31 cellular contexts compared by ENCODE assay signal in genomic region chr6:29426654-29427053, GRCh38. TPM values are rescaled to one million over a fixed set of nuclear protein-coding genes. Genes with fewer than 3 reads are reported as not detected.
"Had no signal": no experiment of that assay in that cellular context is flagged by ENCODE, and none has a peak within 500 bp of the region (broad histone marks: within the 10 kb centered on the region; RNA-seq: fewer than 3 reads in every experiment).

No MANE protein-coding gene starts in this region.

- H2AFZ ChIP-seq: parathyroid adenoma had no signal

- H3K9ac ChIP-seq: parathyroid adenoma had no signal

- H3K4me1 ChIP-seq: esophagus squamous epithelium, gastroesophageal sphincter, parathyroid adenoma, tibial artery had no signal

- H3K36me3 Mint-ChIP-seq: activated naive CD8-positive, alpha-beta T cell treated with anti-CD3 and anti-CD28 coated beads for 36 hours; memory B cell; stimulated activated effector memory CD8-positive, alpha-beta T cell treated with anti-CD3 and anti-CD28 coated beads, Interleukin-12 subunit alpha, Interleukin-12 subunit beta, amount 100 ng/mL, for 72 hours had no signal

- H3K36me3 ChIP-seq: esophagus squamous epithelium, gastroesophageal sphincter, tibial artery had no signal

- ATAC-seq: activated CD4-positive, alpha-beta T cell treated with anti-CD3 and anti-CD28 coated beads for 36 hours; activated T-cell treated with anti-CD3 and anti-CD28 coated beads, Interleukin-2, amount 50 U/mL, for 4 hours; gastroesophageal sphincter; left cardiac atrium; sciatic nerve; stimulated activated effector memory CD8-positive, alpha-beta T cell treated with anti-CD3 and anti-CD28 coated beads, Interleukin-12 subunit alpha, Interleukin-12 subunit beta, amount 100 ng/mL, for 72 hours; stimulated activated naive CD8-positive, alpha-beta T cell treated with anti-CD3 and anti-CD28 coated beads, Interleukin-15, amount 100 ng/mL, for 72 hours had no signal

- H3K9me3 ChIP-seq: esophagus squamous epithelium, gastroesophageal sphincter, tibial artery had no signal

- H3K4me3 Mint-ChIP-seq: activated B cell treated with CpG ODN at 0.5 μM for 24 hours; activated CD4-positive, alpha-beta T cell treated with anti-CD3 and anti-CD28 coated beads for 36 hours; activated naive CD8-positive, alpha-beta T cell treated with anti-CD3 and anti-CD28 coated beads for 36 hours; activated T-cell treated with anti-CD3 and anti-CD28 coated beads, Interleukin-2, amount 50 U/mL, for 4 hours; memory B cell; nephron progenitor cell; stimulated activated effector memory CD8-positive, alpha-beta T cell treated with anti-CD3 and anti-CD28 coated beads, Interleukin-12 subunit alpha, Interleukin-12 subunit beta, amount 100 ng/mL, for 72 hours; stimulated activated naive CD8-positive, alpha-beta T cell treated with anti-CD3 and anti-CD28 coated beads, Interleukin-15, amount 100 ng/mL, for 72 hours had no signal

- H3K27me3 ChIP-seq: tibial artery had no signal

- DNase-seq: activated B cell treated with CpG ODN at 0.5 μM for 24 hours; activated CD4-positive, alpha-beta T cell treated with anti-CD3 and anti-CD28 coated beads for 36 hours; activated CD4-positive, alpha-beta T cell treated with anti-CD3 and anti-CD28 coated beads, Interleukin-2, amount 50 U/mL, for 4 hours; activated CD8-positive, alpha-beta memory T cell treated with anti-CD3 and anti-CD28 coated beads, Interleukin-2, amount 50 U/mL, for 48 hours; activated naive CD4-positive, alpha-beta T cell; activated naive CD8-positive, alpha-beta T cell treated with anti-CD3 and anti-CD28 coated beads for 36 hours; activated T-cell treated with anti-CD3 and anti-CD28 coated beads, Interleukin-2, amount 50 U/mL, for 4 hours; cerebellar nuclear complex; esophagus squamous epithelium; head of caudate nucleus; hypothalamus; left cardiac atrium; nephron progenitor cell; nucleus accumbens; small intestine; stimulated activated CD4-positive, alpha-beta T cell treated with anti-CD3 and anti-CD28 coated beads, Interleukin-2, amount 100 ng/mL, for 24 hours; stimulated activated naive CD8-positive, alpha-beta T cell treated with anti-CD3 and anti-CD28 coated beads, Interleukin-15, amount 100 ng/mL, for 72 hours; T-helper 9 cell; tibial artery had no signal

- H3K79me2 ChIP-seq: parathyroid adenoma had no signal

- H3K4me1 Mint-ChIP-seq: activated B cell treated with CpG ODN at 0.5 μM for 24 hours; activated naive CD8-positive, alpha-beta T cell treated with anti-CD3 and anti-CD28 coated beads for 36 hours; memory B cell; nephron progenitor cell; stimulated activated effector memory CD8-positive, alpha-beta T cell treated with anti-CD3 and anti-CD28 coated beads, Interleukin-12 subunit alpha, Interleukin-12 subunit beta, amount 100 ng/mL, for 72 hours; stimulated activated naive CD8-positive, alpha-beta T cell treated with anti-CD3 and anti-CD28 coated beads, Interleukin-15, amount 100 ng/mL, for 72 hours had no signal

- H3K4me3 ChIP-seq: coronary artery, esophagus squamous epithelium, gastroesophageal sphincter, tibial artery had no signal

- H3K27ac ChIP-seq: coronary artery, esophagus squamous epithelium, gastroesophageal sphincter, parathyroid adenoma, tibial artery had no signal

- H3K27ac Mint-ChIP-seq: activated B cell treated with CpG ODN at 0.5 μM for 24 hours; activated CD4-positive, alpha-beta T cell treated with anti-CD3 and anti-CD28 coated beads for 36 hours; activated naive CD8-positive, alpha-beta T cell treated with anti-CD3 and anti-CD28 coated beads for 36 hours; activated T-helper 2 cell treated with anti-CD3 and anti-CD28 coated beads, Interferon-gamma antibody, Interleukin-2, Interleukin-4, amounts not matched to agents 10 μg/mL and 5 μg/mL and 100 μg/mL, durations not matched to agents 14 hours and 24 hours and 36 hours; memory B cell; nephron progenitor cell; stimulated activated effector memory CD8-positive, alpha-beta T cell treated with anti-CD3 and anti-CD28 coated beads, Interleukin-12 subunit alpha, Interleukin-12 subunit beta, amount 100 ng/mL, for 72 hours; stimulated activated naive CD8-positive, alpha-beta T cell treated with anti-CD3 and anti-CD28 coated beads, Interleukin-15, amount 100 ng/mL, for 72 hours had no signal

- H3K9me3 Mint-ChIP-seq: activated B cell treated with CpG ODN at 0.5 μM for 24 hours; activated naive CD8-positive, alpha-beta T cell treated with anti-CD3 and anti-CD28 coated beads for 36 hours; activated T-cell treated with anti-CD3 and anti-CD28 coated beads, Interleukin-2, amount 50 U/mL, for 4 hours; activated T-helper 2 cell treated with anti-CD3 and anti-CD28 coated beads, Interferon-gamma antibody, Interleukin-2, Interleukin-4, amounts not matched to agents 10 μg/mL and 5 μg/mL and 100 μg/mL, durations not matched to agents 14 hours and 24 hours and 36 hours; memory B cell; nephron progenitor cell; stimulated activated effector memory CD8-positive, alpha-beta T cell treated with anti-CD3 and anti-CD28 coated beads, Interleukin-12 subunit alpha, Interleukin-12 subunit beta, amount 100 ng/mL, for 72 hours; stimulated activated naive CD8-positive, alpha-beta T cell treated with anti-CD3 and anti-CD28 coated beads, Interleukin-15, amount 100 ng/mL, for 72 hours had no signal

RNA-seq across cellular contexts. Expression of gene OR12D1, which starts 11.9 kb away (rescaled TPM):
- total RNA-seq: activated B cell treated with CpG ODN at 0.5 μM for 24 hours; activated CD4-positive, alpha-beta T cell treated with anti-CD3 and anti-CD28 coated beads for 36 hours; activated CD8-positive, alpha-beta memory T cell treated with anti-CD3 and anti-CD28 coated beads for 36 hours; activated naive CD8-positive, alpha-beta T cell treated with anti-CD3 and anti-CD28 coated beads for 36 hours; activated T-cell treated with anti-CD3 and anti-CD28 coated beads, Interleukin-2, amount 50 U/mL, for 4 hours; activated T-helper 2 cell treated with anti-CD3 and anti-CD28 coated beads, Interferon-gamma antibody, Interleukin-2, Interleukin-4, amounts not matched to agents 10 μg/mL and 5 μg/mL and 100 μg/mL, durations not matched to agents 14 hours and 24 hours and 36 hours; astrocyte; esophagus squamous epithelium; gastroesophageal sphincter; left cardiac atrium; liver; mononuclear cell; sciatic nerve; ureter had no signal
- polyA plus RNA-seq: liver, small intestine had no signal

RNA-seq across cellular contexts. Expression of gene OR10C1, which starts 12.5 kb away (rescaled TPM):
- total RNA-seq: activated B cell treated with CpG ODN at 0.5 μM for 24 hours; activated CD4-positive, alpha-beta T cell treated with anti-CD3 and anti-CD28 coated beads for 36 hours; activated CD8-positive, alpha-beta memory T cell treated with anti-CD3 and anti-CD28 coated beads for 36 hours; activated naive CD8-positive, alpha-beta T cell treated with anti-CD3 and anti-CD28 coated beads for 36 hours; activated T-cell treated with anti-CD3 and anti-CD28 coated beads, Interleukin-2, amount 50 U/mL, for 4 hours; activated T-helper 2 cell treated with anti-CD3 and anti-CD28 coated beads, Interferon-gamma antibody, Interleukin-2, Interleukin-4, amounts not matched to agents 10 μg/mL and 5 μg/mL and 100 μg/mL, durations not matched to agents 14 hours and 24 hours and 36 hours; astrocyte; esophagus squamous epithelium; gastroesophageal sphincter; left cardiac atrium; liver; mononuclear cell; sciatic nerve; ureter had no signal
- polyA plus RNA-seq: liver, small intestine had no signal

RNA-seq across cellular contexts. Expression of gene OR11A1, which starts 30.2 kb away (rescaled TPM):
- total RNA-seq: activated B cell treated with CpG ODN at 0.5 μM for 24 hours; activated CD4-positive, alpha-beta T cell treated with anti-CD3 and anti-CD28 coated beads for 36 hours; activated CD8-positive, alpha-beta memory T cell treated with anti-CD3 and anti-CD28 coated beads for 36 hours; activated naive CD8-positive, alpha-beta T cell treated with anti-CD3 and anti-CD28 coated beads for 36 hours; activated T-cell treated with anti-CD3 and anti-CD28 coated beads, Interleukin-2, amount 50 U/mL, for 4 hours; activated T-helper 2 cell treated with anti-CD3 and anti-CD28 coated beads, Interferon-gamma antibody, Interleukin-2, Interleukin-4, amounts not matched to agents 10 μg/mL and 5 μg/mL and 100 μg/mL, durations not matched to agents 14 hours and 24 hours and 36 hours; astrocyte; esophagus squamous epithelium; gastroesophageal sphincter; left cardiac atrium; liver; mononuclear cell; sciatic nerve; ureter had no signal
- polyA plus RNA-seq: liver, small intestine had no signal

RNA-seq across cellular contexts. Expression of gene OR2H1, which starts 30.3 kb away (rescaled TPM):
- total RNA-seq: activated B cell treated with CpG ODN at 0.5 μM for 24 hours; activated CD4-positive, alpha-beta T cell treated with anti-CD3 and anti-CD28 coated beads for 36 hours; activated CD8-positive, alpha-beta memory T cell treated with anti-CD3 and anti-CD28 coated beads for 36 hours; activated naive CD8-positive, alpha-beta T cell treated with anti-CD3 and anti-CD28 coated beads for 36 hours; activated T-cell treated with anti-CD3 and anti-CD28 coated beads, Interleukin-2, amount 50 U/mL, for 4 hours; activated T-helper 2 cell treated with anti-CD3 and anti-CD28 coated beads, Interferon-gamma antibody, Interleukin-2, Interleukin-4, amounts not matched to agents 10 μg/mL and 5 μg/mL and 100 μg/mL, durations not matched to agents 14 hours and 24 hours and 36 hours; astrocyte; esophagus squamous epithelium; gastroesophageal sphincter; left cardiac atrium; liver; mononuclear cell; sciatic nerve; ureter had no signal
- polyA plus RNA-seq: liver, small intestine had no signal

RNA-seq across cellular contexts. Expression of gene OR12D2, which starts 31.2 kb away (rescaled TPM):
- total RNA-seq: activated B cell treated with CpG ODN at 0.5 μM for 24 hours; activated CD4-positive, alpha-beta T cell treated with anti-CD3 and anti-CD28 coated beads for 36 hours; activated CD8-positive, alpha-beta memory T cell treated with anti-CD3 and anti-CD28 coated beads for 36 hours; activated naive CD8-positive, alpha-beta T cell treated with anti-CD3 and anti-CD28 coated beads for 36 hours; activated T-cell treated with anti-CD3 and anti-CD28 coated beads, Interleukin-2, amount 50 U/mL, for 4 hours; activated T-helper 2 cell treated with anti-CD3 and anti-CD28 coated beads, Interferon-gamma antibody, Interleukin-2, Interleukin-4, amounts not matched to agents 10 μg/mL and 5 μg/mL and 100 μg/mL, durations not matched to agents 14 hours and 24 hours and 36 hours; astrocyte; esophagus squamous epithelium; gastroesophageal sphincter; left cardiac atrium; liver; mononuclear cell; sciatic nerve; ureter had no signal
- polyA plus RNA-seq: liver, small intestine had no signal
